Comparison of ENCODE assay signal across 3 cellular contexts in genomic region chr17:19579192-19579668, GRCh38.
A peak's percentile ranks its signal among the peaks of the same experiment; 100 is the strongest.
TF ChIP-seq lines count a peak whose summit lies in the region.

No MANE protein-coding gene starts in this region.

TF ChIP-seq in H1, 55 proteins besides CTCF, POLR2A, EP300 and RAD21 (continues in another document):
- no peak for TF ChIP-seq CEBPB (IDR thresholded peaks at IDR 0.05; ENCODE audit: low read depth, low read length)
- TF ChIP-seq CBX5 (IDR thresholded peaks at IDR 0.05; ENCODE audit: low read depth, low read length) = no peak
- TF ChIP-seq ZNF274 (IDR thresholded peaks at IDR 0.05; ENCODE audit: borderline replicate concordance, extremely low read depth, low read length) = no peak
- no peak for TF ChIP-seq FOSL1 (IDR thresholded peaks at IDR 0.05; ENCODE audit: insufficient read depth, low read depth, low read length)
- no peak for TF ChIP-seq JUN (IDR thresholded peaks at IDR 0.05; ENCODE audit: low read depth, low read length)
- TF ChIP-seq HDAC2 (IDR thresholded peaks at IDR 0.05; ENCODE audit: borderline replicate concordance in 1 of 2, low read depth in 2 of 2, low read length in 2 of 2) = no peak
- no peak for TF ChIP-seq NRF1 (IDR thresholded peaks at IDR 0.05; ENCODE audit: low read depth, low read length)
- no peak for TF ChIP-seq SIN3A (conservative IDR thresholded peaks at IDR 0.05 in 1 of 2, IDR thresholded peaks at IDR 0.05 in 1 of 2; ENCODE audit: low read depth in 1 of 2, low read length in 2 of 2)
- peak; percentile 28 for TF ChIP-seq EZH2 (IDR thresholded peaks at IDR 0.05; ENCODE audit: low read depth, low read length, severe bottlenecking)
- TF ChIP-seq SAP30 (IDR thresholded peaks at IDR 0.05; ENCODE audit: insufficient read depth, insufficient replicate concordance, low read length) = no peak
- no peak for TF ChIP-seq MAFK (IDR thresholded peaks at IDR 0.05; ENCODE audit: low read depth, low read length)
- no peak for TF ChIP-seq ATF2 (IDR thresholded peaks at IDR 0.05; ENCODE audit: low read length)
- TF ChIP-seq CREB1 (IDR thresholded peaks at IDR 0.05) = no peak
- TF ChIP-seq SUZ12 (IDR thresholded peaks at IDR 0.05; ENCODE audit: low read length) = no peak
- TF ChIP-seq MAX (IDR thresholded peaks at IDR 0.05) = 0 out of 2 replicates have a peak, but pooled peaks have one; percentile 16
- TF ChIP-seq RNF2 (IDR thresholded peaks at IDR 0.05; ENCODE audit: borderline replicate concordance, low read depth, low read length, missing control alignments, poor library complexity, severe bottlenecking) = no peak
- peak; percentile 70 for TF ChIP-seq KDM1A (IDR thresholded peaks at IDR 0.05; ENCODE audit: borderline replicate concordance, low read length)
- TF ChIP-seq SIX5 (IDR thresholded peaks at IDR 0.05; ENCODE audit: low read depth, low read length) = no peak
- no peak for TF ChIP-seq SRF (IDR thresholded peaks at IDR 0.05; ENCODE audit: low read depth, low read length)
- no peak for TF ChIP-seq TAF7 (optimal IDR thresholded peaks at IDR 0.05; ENCODE audit: borderline replicate concordance, low read depth, low read length)
- TF ChIP-seq BACH1 (IDR thresholded peaks at IDR 0.05; ENCODE audit: low read length) = no peak
- TF ChIP-seq NANOG (IDR thresholded peaks at IDR 0.05; ENCODE audit: insufficient read depth, low read depth, low read length, poor library complexity, severe bottlenecking) = no peak
- TF ChIP-seq GABPA (IDR thresholded peaks at IDR 0.05; ENCODE audit: borderline replicate concordance, insufficient read depth, low read length) = no peak
- TF ChIP-seq TAF1 (IDR thresholded peaks at IDR 0.05; ENCODE audit: low read depth, low read length) = no peak

TF ChIP-seq in liver, 16 proteins besides CTCF, POLR2A, EP300 and RAD21:
- no peak for TF ChIP-seq HNF4G (IDR thresholded peaks at IDR 0.05)

TF ChIP-seq in GM12891, 5 proteins besides CTCF, POLR2A, EP300 and RAD21:
- TF ChIP-seq SPI1 (IDR thresholded peaks at IDR 0.05; ENCODE audit: low read depth, low read length) = no peak
- no peak for TF ChIP-seq POLR2AphosphoS5 (IDR thresholded peaks at IDR 0.05; ENCODE audit: low read depth, low read length)
- TF ChIP-seq TAF1 (IDR thresholded peaks at IDR 0.05; ENCODE audit: low read depth, low read length) = no peak
- TF ChIP-seq POU2F2 (IDR thresholded peaks at IDR 0.05; ENCODE audit: low read depth, low read length) = no peak
- no peak for TF ChIP-seq PAX5 (IDR thresholded peaks at IDR 0.05; ENCODE audit: insufficient read depth, low read length, severe bottlenecking)
